22 cellular contexts compared by ENCODE assay signal in the genomic region with DNA sequence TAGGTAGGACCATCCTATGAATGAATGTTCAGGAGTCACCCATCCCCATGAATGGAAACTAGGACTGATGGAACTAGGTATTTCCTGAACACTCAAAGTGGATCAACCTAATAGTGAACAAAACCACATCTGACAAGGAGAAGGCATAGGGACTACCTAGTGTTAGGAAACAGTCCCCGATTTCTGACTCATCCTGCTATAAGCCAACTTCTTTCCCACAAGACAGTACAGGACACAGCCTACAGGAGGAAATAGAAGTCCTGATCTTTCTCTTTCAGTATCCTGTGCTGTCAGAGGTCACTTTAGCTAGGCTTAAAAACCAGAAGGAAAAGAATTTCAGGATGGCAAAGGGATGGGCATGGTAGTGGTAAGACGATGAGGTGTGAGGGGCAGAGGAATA. TPM values are rescaled to one million over a fixed set of nuclear protein-coding genes. Genes with fewer than 3 reads are reported as not detected.
DNase-seq lines count a peak whose midpoint lies in the region; ATAC-seq and TF ChIP-seq lines count a peak whose summit lies in the region.
"Had no signal": no experiment of that assay in that cellular context is flagged by ENCODE, and none has a peak within 500 bp of the region (broad histone marks: within the 10 kb centered on the region; RNA-seq: fewer than 3 reads in every experiment).

No MANE protein-coding gene starts in this region.

- H3K4me3 ChIP-seq in IMR-90 (ENCODE audit: insufficient read depth, low read depth, low read length) (no peak overlapping the region), choroid plexus epithelial cell (ENCODE audit: low read depth, low read length) (no peak overlapping the region), kidney epithelial cell (ENCODE audit: low read depth, low read length) (no peak overlapping the region), psoas muscle (no peak overlapping the region)
- H3K4me3 ChIP-seq: colonic mucosa, left ventricle myocardium inferior, MG63, vagina had no signal

- POLR2A ChIA-PET in IMR-90 (lab: Charles Lee; ENCODE audit: unreplicated experiment): no interaction called here

- 0 out of 2 replicates have a peak, but pooled peaks cover 2% of the 10 kb centered on the region for H3K36me3 ChIP-seq in IMR-90 (ENCODE audit: control insufficient read depth, insufficient read depth, low read length)
- no peaks in the 10 kb centered on the region for H3K36me3 ChIP-seq in kidney epithelial cell (ENCODE audit: control insufficient read depth, insufficient read depth, low read length)
- peaks cover 0 to 17% of the 10 kb centered on the region in 2 donors for H3K36me3 ChIP-seq in psoas muscle (ENCODE audit: insufficient read depth in 1 of 2, low read depth in 1 of 2)
- H3K36me3 ChIP-seq: colonic mucosa, MG63, vagina had no signal

- TF ChIP-seq RAD21 in IMR-90 (IDR thresholded peaks at IDR 0.05; ENCODE audit: low read length): no peak

- H3K4ac ChIP-seq in IMR-90 (ENCODE audit: low read depth, low read length): no peak overlapping the region

- H2AK5ac ChIP-seq in IMR-90 (ENCODE audit: low read depth, low read length): no peak overlapping the region

- DNase-seq in AG20443 (ENCODE audit: low spot score): peak; percentile 16
- peak; percentile 71 for DNase-seq in IMR-90
- peak; percentile 60 for DNase-seq in choroid plexus epithelial cell (ENCODE audit: low read depth)
- DNase-seq in kidney epithelial cell (ENCODE audit: low read depth): peak; percentile 18
- DNase-seq in superior temporal gyrus (ENCODE audit: extremely low spot score): no peak
- DNase-seq in psoas muscle: no peak
- no peak for DNase-seq in CD1c-positive myeloid dendritic cell (ENCODE audit: extremely low spot score)
- DNase-seq: activated B cell treated with CpG ODN at 0.5 μM for 24 hours; activated CD8-positive, alpha-beta T cell treated with anti-CD3 and anti-CD28 coated beads, Interleukin-2, amount 10 ng/mL, durations not matched to agents 7 days and 5 days; activated naive CD4-positive, alpha-beta T cell treated with anti-CD3 and anti-CD28 coated beads for 36 hours; activated T-cell treated with anti-CD3 and anti-CD28 coated beads, Interleukin-2, amount 50 U/mL, for 24 hours; colonic mucosa; H9; left ventricle myocardium inferior; MG63; NCI-H2171 treated with DMSO at 0.1 percent for 48 hours; NCI-H82; stimulated activated CD4-positive, alpha-beta T cell treated with anti-CD3 and anti-CD28 coated beads, Interleukin-12 subunit alpha, Interleukin-12 subunit beta, amount 100 ng/mL, for 4 hours; substantia nigra had no signal

- H3K9ac ChIP-seq in IMR-90 (ENCODE audit: low read depth, low read length): no peak overlapping the region

- TF ChIP-seq CTCF in IMR-90 (conservative IDR thresholded peaks at IDR 0.05; ENCODE audit: low read depth, low read length) (no peak), choroid plexus epithelial cell (conservative IDR thresholded peaks at IDR 0.05; ENCODE audit: low read depth, low read length) (no peak), kidney epithelial cell (IDR thresholded peaks at IDR 0.05; ENCODE audit: insufficient read depth, low read length, poor library complexity, severe bottlenecking) (no peak), psoas muscle (IDR thresholded peaks at IDR 0.05) (no peak)

- H3K14ac ChIP-seq in IMR-90 (replicated peaks; ENCODE audit: low read depth, low read length): no peak overlapping the region

- H3K4me1 ChIP-seq in IMR-90 (ENCODE audit: control insufficient read depth, insufficient read depth, low read length) (peaks cover 6% of the 10 kb centered on the region), psoas muscle (no peaks in the 10 kb centered on the region)
- H3K4me1 ChIP-seq: colonic mucosa, left ventricle myocardium inferior, vagina had no signal

- CTCF ChIA-PET in IMR-90 (lab: Yijun Ruan, JAX): no interaction called here

- no peak overlapping the region for H3K18ac ChIP-seq in IMR-90 (ENCODE audit: low read depth, low read length)

- H2AK9ac ChIP-seq in IMR-90 (replicated peaks; ENCODE audit: low read depth, low read length, poor library complexity): no peak overlapping the region

- no peak overlapping the region for H4K5ac ChIP-seq in IMR-90 (ENCODE audit: low read depth, low read length)

- no peak overlapping the region for H3K23ac ChIP-seq in IMR-90 (ENCODE audit: low read depth, low read length)

- no peak overlapping the region for H4K8ac ChIP-seq in IMR-90 (ENCODE audit: low read depth in 2 of 2, low read length in 2 of 2)

- intact Hi-C loops in IMR-90 (cut with micrococcal nuclease): no loop called here
- intact Hi-C loops in psoas muscle (cut with DNase I): no loop called here

- H4K20me1 ChIP-seq in IMR-90 (ENCODE audit: insufficient read depth, low read length): no peaks in the 10 kb centered on the region

- peaks cover 0 to 3% of the 10 kb centered on the region in 2 experiments; a peak in 1 of 4 replicates for H3K79me1 ChIP-seq in IMR-90 (ENCODE audit: low read depth in 1 of 2, low read length in 2 of 2)

- H3K9me3 ChIP-seq in IMR-90 (ENCODE audit: control insufficient read depth, insufficient read depth, low read length): peaks cover 2% of the 10 kb centered on the region; the same call in 1 of the 2 replicates
- H3K9me3 ChIP-seq in psoas muscle: no peaks in the 10 kb centered on the region
- H3K9me3 ChIP-seq: colonic mucosa, left ventricle myocardium inferior, MG63, neutrophil, vagina had no signal

- H3K4me2 ChIP-seq in IMR-90 (ENCODE audit: low read depth, low read length): no peak overlapping the region; the same call in 1 of the 2 replicates

- H3K56ac ChIP-seq in IMR-90 (ENCODE audit: extremely low read depth, insufficient read depth, low read length): no peak overlapping the region

- H2BK20ac ChIP-seq in IMR-90 (ENCODE audit: low read depth, low read length): no peak overlapping the region

- WGBS in IMR-90 (ENCODE audit: extremely low coverage in 2 of 2, insufficient read length in 1 of 2), 2 experiments: no CpG with 5 or more reads among the region's 2 CpGs
- 69 to 100% (median 96%) methylated on average over 2 of the region's 2 CpGs for WGBS in psoas muscle, 3 donors

- H2BK15ac ChIP-seq in IMR-90 (ENCODE audit: low read depth, low read length): no peak overlapping the region

- no peak overlapping the region for H2BK5ac ChIP-seq in IMR-90 (ENCODE audit: low read depth, low read length, poor library complexity, severe bottlenecking)

- peak; percentile 40; the same call in 1 of the 2 replicates for ATAC-seq in IMR-90 (ENCODE audit: low read depth)
- ATAC-seq in GM18870 (IDR thresholded peaks at IDR 0.05; ENCODE audit: unreplicated experiment): no peak
- ATAC-seq in psoas muscle: no peak
- ATAC-seq: activated CD8-positive, alpha-beta T cell treated with anti-CD3 and anti-CD28 coated beads, Interleukin-2, amount 10 ng/mL, durations not matched to agents 7 days and 5 days had no signal

- in situ Hi-C loops in IMR-90 (cut with MboI; ENCODE audit: low sequenced_read_pairs): no loop called here

- H3K27me3 ChIP-seq in IMR-90 (ENCODE audit: control insufficient read depth, insufficient read depth, low read length): no peaks in the 10 kb centered on the region
- no peaks in the 10 kb centered on the region for H3K27me3 ChIP-seq in kidney epithelial cell (ENCODE audit: control insufficient read depth, insufficient read depth, low read length)
- H3K27me3 ChIP-seq in psoas muscle (ENCODE audit: insufficient read depth in 3 of 3, low read length in 2 of 3): no peaks in the 10 kb centered on the region
- H3K27me3 ChIP-seq: colonic mucosa, MG63, neutrophil, vagina had no signal

- H4K91ac ChIP-seq in IMR-90 (ENCODE audit: insufficient read depth, low read depth, low read length): no peak overlapping the region

- no peak overlapping the region for H2BK120ac ChIP-seq in IMR-90 (ENCODE audit: low read depth, low read length)

- no peak overlapping the region for H2AFZ ChIP-seq in IMR-90 (replicated peaks; ENCODE audit: low read length, poor library complexity)

- dilution Hi-C loops in IMR-90 (cut with HindIII; ENCODE audit: low sequenced_read_pairs, unreplicated experiment): no loop called here

- H3K27ac ChIP-seq in IMR-90 (ENCODE audit: insufficient read depth, low read length) (no peak overlapping the region), psoas muscle (no peak overlapping the region)
- H3K27ac ChIP-seq: colonic mucosa, left ventricle myocardium inferior, neutrophil, vagina had no signal

- no peaks in the 10 kb centered on the region for H3K9me1 ChIP-seq in IMR-90 (ENCODE audit: insufficient read depth, low read length)

- no TSS peak for BruUV-seq in IMR-90 (replicated peaks; lab: Mats Ljungman, UMichigan)

- TF ChIP-seq POLR2A in IMR-90 (IDR thresholded peaks at IDR 0.05; ENCODE audit: low read depth, low read length): no peak

TF ChIP-seq in IMR-90, 13 proteins besides CTCF, POLR2A, EP300 and RAD21 (continues in another document):
- TF ChIP-seq, protein P1, sequence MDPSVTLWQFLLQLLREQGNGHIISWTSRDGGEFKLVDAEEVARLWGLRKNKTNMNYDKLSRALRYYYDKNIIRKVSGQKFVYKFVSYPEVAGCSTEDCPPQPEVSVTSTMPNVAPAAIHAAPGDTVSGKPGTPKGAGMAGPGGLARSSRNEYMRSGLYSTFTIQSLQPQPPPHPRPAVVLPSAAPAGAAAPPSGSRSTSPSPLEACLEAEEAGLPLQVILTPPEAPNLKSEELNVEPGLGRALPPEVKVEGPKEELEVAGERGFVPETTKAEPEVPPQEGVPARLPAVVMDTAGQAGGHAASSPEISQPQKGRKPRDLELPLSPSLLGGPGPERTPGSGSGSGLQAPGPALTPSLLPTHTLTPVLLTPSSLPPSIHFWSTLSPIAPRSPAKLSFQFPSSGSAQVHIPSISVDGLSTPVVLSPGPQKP (IDR thresholded peaks at IDR 0.05; ENCODE audit: borderline replicate concordance, low read depth, low read length): no peak
- TF ChIP-seq RFX5 (IDR thresholded peaks at IDR 0.05; ENCODE audit: low read depth, low read length) (no peak), FOS (IDR thresholded peaks at IDR 0.05; ENCODE audit: low read depth, low read length) (no peak), NFE2L2 (IDR thresholded peaks at IDR 0.05; ENCODE audit: low read depth, low read length) (no peak), MAFK (IDR thresholded peaks at IDR 0.05; ENCODE audit: low read depth, low read length) (no peak), MAZ (IDR thresholded peaks at IDR 0.05; ENCODE audit: borderline replicate concordance, low read depth, low read length) (no peak), MXI1 (IDR thresholded peaks at IDR 0.05; ENCODE audit: borderline replicate concordance, low read depth, low read length) (no peak)

RNA-seq across cellular contexts. Expression of a gene that starts 19.5 kb away (rescaled TPM):
- total RNA-seq in IMR-90 (2012; rRNA removed) (7.3 and 9.4 TPM in 2 replicates), kidney epithelial cell (27.0 and 40.5 TPM in 2 replicates), psoas muscle (1 to 10 TPM; 3.9 to 6.6 (median 4.7) TPM)
- polyA plus RNA-seq in IMR-90 (2012; rRNA removed) (15.0 and 21.9 TPM in 2 replicates), psoas muscle (1 to 10 TPM; 2.8 to 4.8 (median 4.7) TPM)
- polyA plus RNA-seq in IMR-90 (2012; cell fraction: cytosol; rRNA removed): 19.5 and 21.7 TPM in 2 replicates
- polyA plus RNA-seq in IMR-90 (2012; cell fraction: nucleus; rRNA removed; ENCODE audit: low replicate concordance): 7.8 and 10.9 TPM in 2 replicates

Comparison
In these comparisons a context has a peak if more than half of its experiments do, and no peak if none do; other contexts are left out.
1. DNase-seq: peak in AG20443 (single experiment), IMR-90 (single experiment), choroid plexus epithelial cell (single experiment) and kidney epithelial cell (single experiment); none in superior temporal gyrus (single experiment), psoas muscle (0 of 2) and CD1c-positive myeloid dendritic cell (single experiment).